ENCODE assay signal across 14 cellular contexts in the genomic region with DNA sequence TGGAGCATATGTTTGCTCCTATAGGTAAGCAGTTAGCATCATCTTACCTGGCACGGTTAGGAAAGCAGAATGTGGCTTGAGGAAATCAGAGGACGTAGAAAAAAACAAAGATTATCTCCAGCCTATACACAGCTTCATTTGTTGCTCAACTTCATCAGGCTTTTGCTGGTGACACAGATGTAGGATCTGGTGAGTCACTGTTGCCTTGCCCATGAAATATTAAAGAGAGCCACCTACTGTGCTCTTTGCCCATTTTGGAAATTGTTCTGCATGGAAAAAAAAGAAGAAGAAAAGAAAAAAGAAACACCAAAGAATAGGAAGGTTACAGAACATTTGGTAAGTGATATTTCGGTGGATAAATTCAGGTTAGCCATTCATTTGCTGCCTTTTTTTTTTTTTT. TPM values are rescaled to one million over a fixed set of nuclear protein-coding genes. Genes with fewer than 3 reads are reported as not detected.
A peak's percentile ranks its signal among the peaks of the same experiment; 100 is the strongest.
DNase-seq lines count a peak whose midpoint lies in the region.
"Had no signal": no experiment of that assay in that cellular context is flagged by ENCODE, and none has a peak within 500 bp of the region (broad histone marks: within the 10 kb centered on the region; RNA-seq: fewer than 3 reads in every experiment).

No MANE protein-coding gene starts in this region.

- peak overlapping the region; percentile 77 for H3K27ac ChIP-seq in epithelial cell of prostate
- H3K27ac ChIP-seq: heart left ventricle, prostate gland had no signal

- DNase-seq in ELR (ENCODE audit: low read depth), result peak; percentile 75
- peak; percentile 69 for DNase-seq in NOMO-1 treated with DMSO at 0.1 percent for 48 hours (lab: John Stamatoyannopoulos, UW; ENCODE audit: unreplicated experiment)
- DNase-seq in epithelial cell of prostate (ENCODE audit: low read depth, low spot score), result peak; percentile 51
- DNase-seq in renal cortical epithelial cell (ENCODE audit: low read depth), result peak; percentile 68
- no peak for DNase-seq in G401 (ENCODE audit: low spot score)
- DNase-seq in NK-92 treated with Interleukin-12 subunit alpha and Interleukin-12 subunit beta, amount 100 ng/mL, for 24 hours (lab: John Stamatoyannopoulos, UW), result no peak
- DNase-seq in DMS 273 treated with DMSO at 0.1 percent for 48 hours (lab: John Stamatoyannopoulos, UW), result no peak
- DNase-seq in COR-L47 (lab: John Stamatoyannopoulos, UW), result no peak
- DNase-seq: heart left ventricle; NCI-H1417; NCI-H748 treated with DMSO at 0.1 percent for 48 hours; stimulated activated CD4-positive, alpha-beta T cell treated with anti-CD3 and anti-CD28 coated beads, Interleukin-4, amount 100 ng/mL, for 4 hours; stimulated activated naive CD8-positive, alpha-beta T cell treated with anti-CD3 and anti-CD28 coated beads, Interleukin-15, amount 100 ng/mL, for 72 hours had no signal

- in situ Hi-C loops in G401 (cut with HindIII; ENCODE audit: low sequenced_read_pairs), result no loop called here

RNA-seq across cellular contexts. Expression of gene IL1RAP, which starts 3.8 kb away (rescaled TPM):
- total RNA-seq in renal cortical epithelial cell, result 11.3 and 16.1 TPM in 2 replicates
- total RNA-seq in G401 (2014; rRNA removed; shearing (Covaris generic)), result not detected in 2 replicates

Comparison
In these comparisons a context has a peak if more than half of its experiments do, and no peak if none do; other contexts are left out.
1. DNase-seq: peak in ELR (single experiment), NOMO-1 treated with DMSO at 0.1 percent for 48 hours (single experiment), epithelial cell of prostate (single experiment) and renal cortical epithelial cell (single experiment); none in G401 (single experiment), NK-92 treated with Interleukin-12 subunit alpha and Interleukin-12 subunit beta, amount 100 ng/mL, for 24 hours (single experiment), DMS 273 treated with DMSO at 0.1 percent for 48 hours (single experiment) and COR-L47 (single experiment).
2. RNA of gene IL1RAP, which starts 3.8 kb away (total RNA-seq): 11.3 to 16.1 TPM in renal cortical epithelial cell; not detected in G401; every median in the first group is over 10 times any median in the second.